ENCODE assay signal across 22 cellular contexts in the genomic region with DNA sequence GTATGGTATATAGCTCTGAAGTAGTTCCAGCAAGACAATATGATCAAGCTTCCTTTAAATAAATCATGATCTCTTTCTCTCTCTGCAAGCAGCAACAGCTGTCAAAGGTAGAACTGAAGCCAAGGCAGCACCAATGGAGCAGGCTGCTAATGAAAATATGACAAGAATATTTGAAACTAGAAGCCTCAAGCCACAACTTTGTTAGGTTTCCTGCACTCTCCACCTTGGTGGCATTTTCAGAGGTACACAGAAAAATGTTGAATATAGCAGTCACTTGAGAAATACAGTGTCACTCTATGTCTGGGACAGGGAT. TPM values are rescaled to one million over a fixed set of nuclear protein-coding genes. Genes with fewer than 3 reads are reported as not detected.
DNase-seq lines count a peak whose midpoint lies in the region; ATAC-seq and TF ChIP-seq lines count a peak whose summit lies in the region.
"Had no signal": no experiment of that assay in that cellular context is flagged by ENCODE, and none has a peak within 500 bp of the region (broad histone marks: within the 10 kb centered on the region; RNA-seq: fewer than 3 reads in every experiment).

No MANE protein-coding gene starts in this region.

- peak overlapping the region; percentile 48 for H3K27ac Mint-ChIP-seq in mesothelial cell of epicardium
- H3K27ac Mint-ChIP-seq: activated naive CD8-positive, alpha-beta T cell treated with anti-CD3 and anti-CD28 coated beads, Interleukin-2, amount 10 ng/mL, durations not matched to agents 7 days and 5 days; activated T-helper 1 cell treated with anti-CD3 and anti-CD28 coated beads, Interleukin-12 subunit alpha, Interleukin-12 subunit beta, Interleukin-2, Interleukin-4 antibody, amounts not matched to agents 30 ng/mL and 10 ng/mL and 1 ng/mL, durations not matched to agents 14 hours and 24 hours and 36 hours; progenitor cell of endocrine pancreas; type B pancreatic cell had no signal

- no peak for DNase-seq in mesothelial cell of epicardium (ENCODE audit: low spot score in 2 of 2, unreplicated experiment in 2 of 2)
- no peak for DNase-seq in right cardiac atrium
- no peak for DNase-seq in islet precursor cell
- DNase-seq in activated effector memory CD4-positive, alpha-beta T cell treated with anti-CD3 and anti-CD28 coated beads, Interleukin-2, amount 50 U/mL, for 16 hours: no peak
- DNase-seq: activated CD4-positive, CD25-positive, alpha-beta regulatory T cell treated with anti-CD3 and anti-CD28 coated beads, Interleukin-2, amount 50 U/mL, for 72 hours; activated naive CD8-positive, alpha-beta T cell treated with anti-CD3 and anti-CD28 coated beads, Interleukin-2, amount 10 ng/mL, durations not matched to agents 7 days and 5 days; body of pancreas; DMS79; left colon; midbrain; NCI-H1417 treated with DMSO at 0.1 percent for 48 hours; NCI-H524; stimulated activated CD4-positive, alpha-beta T cell treated with anti-CD3 and anti-CD28 coated beads, Interleukin-4, amount 100 ng/mL, for 4 hours had no signal

- H3K9me3 Mint-ChIP-seq in mesothelial cell of epicardium: peaks cover 3% of the 10 kb centered on the region
- H3K9me3 Mint-ChIP-seq: activated naive CD8-positive, alpha-beta T cell treated with anti-CD3 and anti-CD28 coated beads, Interleukin-2, amount 10 ng/mL, durations not matched to agents 7 days and 5 days; activated T-helper 1 cell treated with anti-CD3 and anti-CD28 coated beads, Interleukin-12 subunit alpha, Interleukin-12 subunit beta, Interleukin-2, Interleukin-4 antibody, amounts not matched to agents 30 ng/mL and 10 ng/mL and 1 ng/mL, durations not matched to agents 14 hours and 24 hours and 36 hours; type B pancreatic cell had no signal

- H3K27me3 ChIP-seq in KMS-11 (ENCODE audit: insufficient read depth, low read depth) (no peaks in the 10 kb centered on the region), right cardiac atrium (ENCODE audit: control insufficient read depth, insufficient read depth) (no peaks in the 10 kb centered on the region)
- H3K27me3 ChIP-seq: body of pancreas had no signal

- no peak overlapping the region for H3K4me3 ChIP-seq in KMS-11 (IDR thresholded peaks at IDR 0.05; ENCODE audit: insufficient read depth, low read depth, low read length)
- H3K4me3 ChIP-seq in right cardiac atrium (ENCODE audit: low read length): no peak overlapping the region
- H3K4me3 ChIP-seq: body of pancreas, skin epidermis had no signal

- no peak overlapping the region for H3K9ac ChIP-seq in KMS-11

- H3K27ac ChIP-seq in KMS-11: peak overlapping the region; percentile 32; the same call in 1 of the 2 replicates
- no peak overlapping the region for H3K27ac ChIP-seq in right cardiac atrium (ENCODE audit: low read length)
- H3K27ac ChIP-seq: body of pancreas, RWPE1, skin epidermis had no signal

- H2AFZ ChIP-seq in KMS-11 (ENCODE audit: low read depth): no peak overlapping the region

- peaks cover 16% of the 10 kb centered on the region for H3K4me1 Mint-ChIP-seq in mesothelial cell of epicardium

- intact Hi-C loops in right cardiac atrium (cut with DNase I): no loop called here

- H3K9me3 ChIP-seq in right cardiac atrium (ENCODE audit: control insufficient read depth, low read length): no peaks in the 10 kb centered on the region
- H3K9me3 ChIP-seq: body of pancreas had no signal

- H3K79me2 ChIP-seq in KMS-11 (ENCODE audit: insufficient read depth, low read depth): no peaks in the 10 kb centered on the region

- no peaks in the 10 kb centered on the region for H3K36me3 ChIP-seq in KMS-11 (ENCODE audit: insufficient read depth)

- peaks cover 4% of the 10 kb centered on the region for H3K36me3 Mint-ChIP-seq in mesothelial cell of epicardium

- no peak overlapping the region for H3K4me3 Mint-ChIP-seq in mesothelial cell of epicardium
- H3K4me3 Mint-ChIP-seq: activated naive CD8-positive, alpha-beta T cell treated with anti-CD3 and anti-CD28 coated beads, Interleukin-2, amount 10 ng/mL, durations not matched to agents 7 days and 5 days; activated T-helper 1 cell treated with anti-CD3 and anti-CD28 coated beads, Interleukin-12 subunit alpha, Interleukin-12 subunit beta, Interleukin-2, Interleukin-4 antibody, amounts not matched to agents 30 ng/mL and 10 ng/mL and 1 ng/mL, durations not matched to agents 14 hours and 24 hours and 36 hours; type B pancreatic cell had no signal

- TF ChIP-seq CTCF in KMS-11 (conservative IDR thresholded peaks at IDR 0.05; ENCODE audit: low read depth, low read length): no peak
- no peak for TF ChIP-seq CTCF in mesothelial cell of epicardium (IDR thresholded peaks at IDR 0.05; ENCODE audit: unreplicated experiment)

- ATAC-seq in GM18498 (IDR thresholded peaks at IDR 0.05; ENCODE audit: unreplicated experiment) (peak; percentile 48), GM19438 (IDR thresholded peaks at IDR 0.05; ENCODE audit: low read depth, unreplicated experiment) (peak; percentile 67), HG02840 (IDR thresholded peaks at IDR 0.05; ENCODE audit: low FRiP score, unreplicated experiment) (no peak), right cardiac atrium (no peak)
- ATAC-seq: body of pancreas, left colon had no signal

- H4K20me1 ChIP-seq in KMS-11 (ENCODE audit: insufficient read depth): no peaks in the 10 kb centered on the region

- H3K27me3 Mint-ChIP-seq in mesothelial cell of epicardium (ENCODE audit: low read depth): no peaks in the 10 kb centered on the region
- H3K27me3 Mint-ChIP-seq: activated naive CD8-positive, alpha-beta T cell treated with anti-CD3 and anti-CD28 coated beads, Interleukin-2, amount 10 ng/mL, durations not matched to agents 7 days and 5 days; progenitor cell of endocrine pancreas; type B pancreatic cell had no signal

- peak overlapping the region; percentile 22; the same call in 1 of the 2 replicates for H3K4me2 ChIP-seq in KMS-11

- H3K4me1 ChIP-seq in KMS-11 (ENCODE audit: low read depth, poor library complexity, severe bottlenecking) (peaks cover 21% of the 10 kb centered on the region), right cardiac atrium (ENCODE audit: control insufficient read depth, insufficient read depth, low read length) (no peaks in the 10 kb centered on the region)
- H3K4me1 ChIP-seq: body of pancreas had no signal

RNA-seq across cellular contexts. Expression of gene PSMA6, which starts 43.8 kb away (rescaled TPM):
- total RNA-seq in mesothelial cell of epicardium (155 to 156 TPM (median 156 TPM) in 3 replicates), right cardiac atrium (100 to 1,000 TPM; 149 to 175 (median 163) TPM)
- 193 TPM for polyA plus RNA-seq in right cardiac atrium

Comparison
In these comparisons a context has a peak if more than half of its experiments do, and no peak if none do; other contexts are left out.
1. ATAC-seq: peak in GM18498 (single experiment) and GM19438 (single experiment); none in HG02840 (single experiment) and right cardiac atrium (0 of 2).